In genomic region chr3:181695661-181696491, GRCh38 we compare ENCODE assay signal across 8 cellular contexts. TPM values are rescaled to one million over a fixed set of nuclear protein-coding genes. Genes with fewer than 3 reads are reported as not detected.
DNase-seq lines count a peak whose midpoint lies in the region; ATAC-seq and TF ChIP-seq lines count a peak whose summit lies in the region.

No MANE protein-coding gene starts in this region.

- H2AFZ ChIP-seq in IMR-90 (replicated peaks; ENCODE audit: low read length, poor library complexity), result peak overlapping the region; percentile 67

- no peaks in the 10 kb centered on the region for H3K4me1 ChIP-seq in IMR-90 (ENCODE audit: control insufficient read depth, insufficient read depth, low read length)
- H3K4me1 ChIP-seq in stomach, result peaks cover 16 to 27% (median 22%) of the 10 kb centered on the region in 4 donors

- H4K8ac ChIP-seq in IMR-90 (ENCODE audit: low read depth in 2 of 2, low read length in 2 of 2), result no peak overlapping the region

- no peak overlapping the region for H3K4ac ChIP-seq in IMR-90 (ENCODE audit: low read depth, low read length)

- no peak overlapping the region for H3K27ac ChIP-seq in IMR-90 (ENCODE audit: insufficient read depth, low read length)
- H3K27ac ChIP-seq in cingulate gyrus (ENCODE audit: low read depth, low read length), result peak overlapping the region; percentile 98
- peak overlapping the region; percentile 7 to 67 (median 66) for H3K27ac ChIP-seq in stomach

- no peak overlapping the region for H3K9ac ChIP-seq in IMR-90 (ENCODE audit: low read depth, low read length)

- H2AK9ac ChIP-seq in IMR-90 (replicated peaks; ENCODE audit: low read depth, low read length, poor library complexity), result no peak overlapping the region

- DNase-seq in IMR-90, result no peak
- no peak for DNase-seq in left colon
- peak; percentile 38 for DNase-seq in stomach
- DNase-seq in NCI-H774 (lab: John Stamatoyannopoulos, UW), result no peak
- no peak for DNase-seq in NCI-H1092 treated with DMSO at 0.1 percent for 48 hours (lab: John Stamatoyannopoulos, UW)

- TF ChIP-seq RAD21 in IMR-90 (IDR thresholded peaks at IDR 0.05; ENCODE audit: low read length), result no peak

- no peaks in the 10 kb centered on the region for H3K9me1 ChIP-seq in IMR-90 (ENCODE audit: insufficient read depth, low read length)

- H2AK5ac ChIP-seq in IMR-90 (ENCODE audit: low read depth, low read length), result no peak overlapping the region

- TF ChIP-seq EP300 in stomach (IDR thresholded peaks at IDR 0.05), result no peak

- CTCF ChIA-PET in IMR-90 (lab: Yijun Ruan, JAX), result no interaction called here

- no peak overlapping the region for H2BK20ac ChIP-seq in IMR-90 (ENCODE audit: low read depth, low read length)

- no peak overlapping the region for H4K91ac ChIP-seq in IMR-90 (ENCODE audit: insufficient read depth, low read depth, low read length)

- ATAC-seq in IMR-90 (ENCODE audit: low read depth) (no peak), left colon (peak; percentile 30), GM19455 (IDR thresholded peaks at IDR 0.05; ENCODE audit: unreplicated experiment) (no peak), HG02938 (IDR thresholded peaks at IDR 0.05; ENCODE audit: unreplicated experiment) (no peak)

- H3K14ac ChIP-seq in IMR-90 (replicated peaks; ENCODE audit: low read depth, low read length), result no peak overlapping the region

- in situ Hi-C loops in IMR-90 (cut with MboI; ENCODE audit: low sequenced_read_pairs), result loop anchor here (25.0 kb wide), 1 partner anchor 484 kb away; no protein-coding TSS in a partner anchor

- H2BK120ac ChIP-seq in IMR-90 (ENCODE audit: low read depth, low read length), result no peak overlapping the region

- H3K79me1 ChIP-seq in IMR-90 (ENCODE audit: low read depth in 1 of 2, low read length in 2 of 2), result no peaks in the 10 kb centered on the region

- H4K20me1 ChIP-seq in IMR-90 (ENCODE audit: insufficient read depth, low read length), result no peaks in the 10 kb centered on the region

- intact Hi-C loops in IMR-90 (cut with micrococcal nuclease), result no loop called here
- intact Hi-C loops in left colon (cut with DNase I, micrococcal nuclease), result no loop called here
- intact Hi-C loops in stomach (cut with DNase I; ENCODE audit: low total_unique reads), result loop anchor here (10.0 kb wide), 1 partner anchor 371 kb away; no protein-coding TSS in a partner anchor

- H3K36me3 ChIP-seq in IMR-90 (ENCODE audit: control insufficient read depth, insufficient read depth, low read length) (no peaks in the 10 kb centered on the region), stomach (no peaks in the 10 kb centered on the region)

- H3K4me3 ChIP-seq in IMR-90 (ENCODE audit: insufficient read depth, low read depth, low read length) (no peak overlapping the region), stomach (peak overlapping the region; percentile 32 to 58 (median 50))

- no peak overlapping the region for H3K56ac ChIP-seq in IMR-90 (ENCODE audit: extremely low read depth, insufficient read depth, low read length)

- TF ChIP-seq CTCF in IMR-90 (conservative IDR thresholded peaks at IDR 0.05; ENCODE audit: low read depth, low read length) (no peak), stomach (IDR thresholded peaks at IDR 0.05) (no peak)

- TF ChIP-seq POLR2A in IMR-90 (IDR thresholded peaks at IDR 0.05; ENCODE audit: low read depth, low read length) (no peak), stomach (IDR thresholded peaks at IDR 0.05) (no peak)

- no peak overlapping the region for H3K18ac ChIP-seq in IMR-90 (ENCODE audit: low read depth, low read length)

- no peak overlapping the region for H3K23ac ChIP-seq in IMR-90 (ENCODE audit: low read depth, low read length)

- POLR2A ChIA-PET in IMR-90 (lab: Charles Lee; ENCODE audit: unreplicated experiment), result no interaction called here

- no peaks in the 10 kb centered on the region; the same call in 1 of the 2 replicates for H3K9me3 ChIP-seq in IMR-90 (ENCODE audit: control insufficient read depth, insufficient read depth, low read length)
- H3K9me3 ChIP-seq in stomach, result no peaks in the 10 kb centered on the region

- no TSS peak for BruUV-seq in IMR-90 (replicated peaks; lab: Mats Ljungman, UMichigan)

- H2BK15ac ChIP-seq in IMR-90 (ENCODE audit: low read depth, low read length), result no peak overlapping the region

- H2BK5ac ChIP-seq in IMR-90 (ENCODE audit: low read depth, low read length, poor library complexity, severe bottlenecking), result no peak overlapping the region

- dilution Hi-C loops in IMR-90 (cut with HindIII; ENCODE audit: low sequenced_read_pairs, unreplicated experiment), result no loop called here

- 0% methylated on average over 11 of the region's 65 CpGs; no CpG with 5 or more reads in 1 of the 2 experiments for WGBS in IMR-90 (ENCODE audit: extremely low coverage in 2 of 2, insufficient read length in 1 of 2), 2 experiments
- 4 to 23% (median 9%) methylated on average over 17 to 65 of the region's 65 CpGs for WGBS in stomach, 5 donors

- no peak overlapping the region for H4K5ac ChIP-seq in IMR-90 (ENCODE audit: low read depth, low read length)

- 0 out of 2 replicates have a peak overlapping the region, but pooled peaks have one; percentile 9 for H3K4me2 ChIP-seq in IMR-90 (ENCODE audit: low read depth, low read length)

- H3K27me3 ChIP-seq in IMR-90 (ENCODE audit: control insufficient read depth, insufficient read depth, low read length), result peaks cover 24% of the 10 kb centered on the region
- peaks cover 0 to 63% (median 49%) of the 10 kb centered on the region in 3 donors for H3K27me3 ChIP-seq in stomach

TF ChIP-seq in IMR-90, 13 proteins besides CTCF, POLR2A, EP300 and RAD21:
- TF ChIP-seq MAZ (IDR thresholded peaks at IDR 0.05; ENCODE audit: borderline replicate concordance, low read depth, low read length) (no peak), MXI1 (IDR thresholded peaks at IDR 0.05; ENCODE audit: borderline replicate concordance, low read depth, low read length) (no peak), USF2 (IDR thresholded peaks at IDR 0.05; ENCODE audit: low read depth, low read length) (no peak), FOS (IDR thresholded peaks at IDR 0.05; ENCODE audit: low read depth, low read length) (no peak), NFE2L2 (IDR thresholded peaks at IDR 0.05; ENCODE audit: low read depth, low read length) (no peak), RCOR1 (IDR thresholded peaks at IDR 0.05; ENCODE audit: insufficient replicate concordance, low read length) (no peak)

RNA-seq across cellular contexts. Expression of gene SOX2, which starts 15.8 kb away (rescaled TPM):
- total RNA-seq in IMR-90 (2012; rRNA removed), result not detected in 2 replicates
- polyA plus RNA-seq in IMR-90 (2012; rRNA removed), result not detected in 2 replicates
- not detected in 2 replicates for polyA plus RNA-seq in IMR-90 (2012; cell fraction: cytosol; rRNA removed)
- 0.06 and 0.08 TPM in 2 replicates for polyA plus RNA-seq in IMR-90 (2012; cell fraction: nucleus; rRNA removed; ENCODE audit: low replicate concordance)
- under 1 TPM; 0.21 to 0.42 TPM for total RNA-seq in left colon
- 10 to 100 TPM in 2 of 5 donors, 1 to 10 TPM in 2, not detected in 1; 4.1 to 16.5 (median 10.6) TPM for total RNA-seq in stomach
- polyA plus RNA-seq in stomach, result 10 to 100 TPM in 1 of 3 donors, 1 to 10 TPM in 2; 6.1 to 26.9 (median 8.1) TPM
